ENCODE assay signal across 8 cellular contexts in the genomic region with DNA sequence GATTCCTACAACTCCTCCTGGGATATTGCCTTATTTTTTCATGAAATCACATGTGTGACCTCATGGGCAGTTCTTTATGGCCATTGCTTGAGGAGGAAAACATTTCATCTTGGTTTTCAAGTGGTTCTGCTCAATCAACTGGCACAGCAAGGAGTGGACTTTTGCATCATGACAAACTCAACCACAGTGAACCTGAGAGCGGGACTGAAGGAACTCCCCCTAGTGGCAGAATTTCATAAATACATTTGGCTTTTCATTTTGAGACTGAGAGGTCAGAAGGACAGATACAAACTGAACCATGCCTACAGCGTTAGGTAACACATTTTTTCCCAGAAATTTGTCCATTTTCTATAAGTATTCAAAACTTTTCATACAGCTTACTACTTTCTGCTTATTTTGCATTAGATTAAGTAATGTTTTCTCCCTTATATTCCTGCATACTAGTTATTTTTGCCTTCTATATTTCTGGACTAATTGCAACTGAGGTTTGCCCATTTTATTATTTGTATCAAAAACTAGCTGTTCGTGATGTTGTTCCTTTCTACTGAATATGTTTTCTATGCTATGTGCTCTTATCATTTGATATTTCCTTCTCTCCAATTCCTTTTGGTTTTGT. TPM values are rescaled to one million over a fixed set of nuclear protein-coding genes. Genes with fewer than 3 reads are reported as not detected.
DNase-seq lines count a peak whose midpoint lies in the region; ATAC-seq, FAIRE-seq and TF ChIP-seq lines count a peak whose summit lies in the region.

No MANE protein-coding gene starts in this region.

- POLR2A ChIA-PET in endothelial cell of umbilical vein (lab: Charles Lee), result interaction anchor here (0.6 kb wide), 1 partner anchor 64 kb away, joined by 4 read pairs; no protein-coding TSS in a partner anchor

- CTCF ChIA-PET in endothelial cell of umbilical vein (lab: Charles Lee), result interaction anchor here (0.6 to 3.3 kb wide), 13 partner anchors 9 to 175 kb away, joined by 3 to 19 read pairs (median 4); no protein-coding TSS in a partner anchor

- H2AFZ ChIP-seq in Karpas-422 (ENCODE audit: low read length) (no peak overlapping the region), endothelial cell of umbilical vein (ENCODE audit: low read depth, low read length) (no peak overlapping the region)

- no peaks in the 10 kb centered on the region for H3K9me2 ChIP-seq in Karpas-422 (replicated peaks; ENCODE audit: insufficient read depth, low read length)

- no TSS peak for BruUV-seq in endothelial cell of umbilical vein (replicated peaks; lab: Mats Ljungman, UMichigan)

- TF ChIP-seq POLR2A in endothelial cell of umbilical vein (IDR thresholded peaks at IDR 0.05; ENCODE audit: low read depth, low read length), result no peak

- H3K27me3 Mint-ChIP-seq in natural killer cell (ENCODE audit: low read depth in 2 of 2), result peaks cover 15 to 31% of the 10 kb centered on the region in 2 donors

- H3K4me1 ChIP-seq in Karpas-422 (ENCODE audit: low read length) (no peaks in the 10 kb centered on the region), endothelial cell of umbilical vein (ENCODE audit: control insufficient read depth, extremely low read depth, insufficient read depth, low read length) (no peaks in the 10 kb centered on the region)

- H3K79me2 ChIP-seq in Karpas-422 (ENCODE audit: low read length) (no peaks in the 10 kb centered on the region), endothelial cell of umbilical vein (ENCODE audit: control insufficient read depth, insufficient read depth, low read length) (no peaks in the 10 kb centered on the region)

- peak; percentile 7 for DNase-seq in activated gamma-delta T cell treated with anti-CD3 and anti-CD28 coated beads, Interleukin-2, amount 50 U/mL, for 16 hours (ENCODE audit: low read depth)
- DNase-seq in activated gamma-delta T cell (lab: John Stamatoyannopoulos, UW), result no peak
- peak; percentile 92 for DNase-seq in Karpas-422
- DNase-seq in SK-N-DZ (ENCODE audit: low spot score), result peak; percentile 6
- peak; percentile 55 for DNase-seq in endothelial cell of umbilical vein (ENCODE audit: low read depth, low spot score)
- DNase-seq in natural killer cell, result no peak

- no peaks in the 10 kb centered on the region for H4K20me1 ChIP-seq in Karpas-422 (ENCODE audit: insufficient read depth, low read depth, low read length)
- no peaks in the 10 kb centered on the region for H4K20me1 ChIP-seq in endothelial cell of umbilical vein (replicated peaks; ENCODE audit: control insufficient read depth, extremely low read depth, insufficient read depth, low read length)

- FAIRE-seq in endothelial cell of umbilical vein (lab: Jason Lieb, UNC), result peak; percentile 69

- no peaks in the 10 kb centered on the region for H3K9me1 ChIP-seq in endothelial cell of umbilical vein (replicated peaks; ENCODE audit: control insufficient read depth, extremely low read depth, insufficient read depth, low read length)

- no peaks in the 10 kb centered on the region for H3K27me3 ChIP-seq in Karpas-422 (ENCODE audit: low read length)
- peaks cover 0 to 4% of the 10 kb centered on the region in 2 experiments for H3K27me3 ChIP-seq in endothelial cell of umbilical vein (ENCODE audit: control insufficient read depth in 2 of 2, insufficient read depth in 2 of 2, low read length in 2 of 2)

- ATAC-seq in natural killer cell, result peak; percentile 60 to 76 (median 63)
- ATAC-seq in GM19328 (IDR thresholded peaks at IDR 0.05; ENCODE audit: unreplicated experiment), result no peak
- no peak for ATAC-seq in HG03045 (IDR thresholded peaks at IDR 0.05; ENCODE audit: unreplicated experiment)

- H3K4me3 Mint-ChIP-seq in natural killer cell, result no peak overlapping the region

- TF ChIP-seq CTCF in endothelial cell of umbilical vein (IDR thresholded peaks at IDR 0.05; ENCODE audit: extremely low read depth in 1 of 2, insufficient read depth in 1 of 2, low read depth in 1 of 2, low read length in 2 of 2), result peak; percentile 65 to 69
- TF ChIP-seq CTCF in natural killer cell (IDR thresholded peaks at IDR 0.05), result peak; percentile 79

- H3K9me3 Mint-ChIP-seq in natural killer cell, result no peaks in the 10 kb centered on the region

- H3K4me3 ChIP-seq in Karpas-422 (ENCODE audit: low read length) (no peak overlapping the region), endothelial cell of umbilical vein (replicated peaks in 1 of 3; ENCODE audit: insufficient read depth in 1 of 3, low read depth in 1 of 3, low read length in 3 of 3) (no peak overlapping the region)

- dilution Hi-C loops in endothelial cell of umbilical vein (cut with MboI; ENCODE audit: extremely low pct_ligation_motif_present, low sequenced_read_pairs), result no loop called here

- H3K9ac ChIP-seq in Karpas-422 (ENCODE audit: low read length) (no peak overlapping the region), endothelial cell of umbilical vein (replicated peaks; ENCODE audit: extremely low read depth, insufficient read depth, low read length) (no peak overlapping the region)

- H3K27ac ChIP-seq in Karpas-422 (ENCODE audit: low read length) (no peak overlapping the region), endothelial cell of umbilical vein (ENCODE audit: insufficient read depth, low read depth, low read length) (no peak overlapping the region)

- intact Hi-C loops in endothelial cell of umbilical vein (cut with micrococcal nuclease), result loop anchor here (1.0 kb wide), 2 partner anchors 31 to 42 kb away; no protein-coding TSS in a partner anchor
- intact Hi-C loops in natural killer cell (cut with micrococcal nuclease), result loop anchor here (1.0 kb wide), 3 partner anchors 42 to 177 kb away; no protein-coding TSS in a partner anchor

- H3K9me3 ChIP-seq in Karpas-422 (ENCODE audit: low read length), result no peaks in the 10 kb centered on the region
- no peaks in the 10 kb centered on the region for H3K9me3 ChIP-seq in endothelial cell of umbilical vein (replicated peaks; ENCODE audit: control insufficient read depth, insufficient read depth, low read length)

- H3K36me3 ChIP-seq in Karpas-422 (ENCODE audit: insufficient read depth, low read length) (no peaks in the 10 kb centered on the region), endothelial cell of umbilical vein (ENCODE audit: control insufficient read depth in 2 of 2, extremely low read depth in 1 of 2, insufficient read depth in 2 of 2, low read length in 2 of 2) (no peaks in the 10 kb centered on the region)

- no peak overlapping the region for H3K27ac Mint-ChIP-seq in natural killer cell

- no peak overlapping the region for H3K4me2 ChIP-seq in Karpas-422 (ENCODE audit: low read depth, low read length, poor library complexity, severe bottlenecking)
- H3K4me2 ChIP-seq in endothelial cell of umbilical vein (ENCODE audit: insufficient read depth, low read length), result no peak overlapping the region

- no peaks in the 10 kb centered on the region for H3K4me1 Mint-ChIP-seq in natural killer cell

- H3K36me3 Mint-ChIP-seq in natural killer cell, result no peaks in the 10 kb centered on the region

RNA-seq across cellular contexts. Expression of a gene that starts 13.4 kb away (rescaled TPM):
- total RNA-seq in Karpas-422 (2014; rRNA removed; shearing (Covaris generic); ENCODE audit: low replicate concordance), result not detected in 2 replicates
- polyA plus RNA-seq in SK-N-DZ (2014; cell fraction: cytosol; rRNA removed), result not detected in 2 replicates
- polyA plus RNA-seq in SK-N-DZ (2014; cell fraction: nucleus; rRNA removed), result not detected in 2 replicates
- total RNA-seq in endothelial cell of umbilical vein (not detected in 2 replicates), natural killer cell (under 1 TPM in 2 of 3 donors, not detected in 1; 0.50 to 0.57 TPM)
- polyA plus RNA-seq in endothelial cell of umbilical vein, result not detected in 2 replicates
- not detected in 2 replicates for polyA plus RNA-seq in endothelial cell of umbilical vein (2011; cell fraction: cytosol; rRNA removed)
- polyA plus RNA-seq in endothelial cell of umbilical vein (2011; cell fraction: nucleus; rRNA removed), result not detected in 2 replicates
- polyA plus RNA-seq in endothelial cell of umbilical vein (2012), result not detected in 2 replicates
- not detected in 2 replicates for polyA minus RNA-seq in endothelial cell of umbilical vein
- polyA minus RNA-seq in endothelial cell of umbilical vein (2011; cell fraction: cytosol; rRNA and poly(A)+ RNA removed), result not detected
- polyA minus RNA-seq in endothelial cell of umbilical vein (2011; cell fraction: nucleus; rRNA and poly(A)+ RNA removed), result not detected in 2 replicates

RNA-seq across cellular contexts. Expression of a gene that starts 16.5 kb away (rescaled TPM):
- not detected in 2 replicates for total RNA-seq in Karpas-422 (2014; rRNA removed; shearing (Covaris generic); ENCODE audit: low replicate concordance)
- polyA plus RNA-seq in SK-N-DZ (2014; cell fraction: cytosol; rRNA removed), result not detected in 2 replicates
- polyA plus RNA-seq in SK-N-DZ (2014; cell fraction: nucleus; rRNA removed), result not detected in 2 replicates
- total RNA-seq in endothelial cell of umbilical vein (not detected in 2 replicates), natural killer cell (1 to 10 TPM in 1 of 3 donors, under 1 TPM in 2; 0.25 to 2.4 (median 0.59) TPM)
- polyA plus RNA-seq in endothelial cell of umbilical vein, result not detected in 2 replicates
- polyA plus RNA-seq in endothelial cell of umbilical vein (2011; cell fraction: cytosol; rRNA removed), result not detected in 2 replicates
- not detected in 2 replicates for polyA plus RNA-seq in endothelial cell of umbilical vein (2011; cell fraction: nucleus; rRNA removed)
- not detected in 2 replicates for polyA plus RNA-seq in endothelial cell of umbilical vein (2012)
- not detected in 2 replicates for polyA minus RNA-seq in endothelial cell of umbilical vein
- not detected for polyA minus RNA-seq in endothelial cell of umbilical vein (2011; cell fraction: cytosol; rRNA and poly(A)+ RNA removed)
- polyA minus RNA-seq in endothelial cell of umbilical vein (2011; cell fraction: nucleus; rRNA and poly(A)+ RNA removed), result not detected in 2 replicates

RNA-seq across cellular contexts. Expression of a gene that starts 36.6 kb away (rescaled TPM):
- not detected in 2 replicates for total RNA-seq in Karpas-422 (2014; rRNA removed; shearing (Covaris generic); ENCODE audit: low replicate concordance)
- polyA plus RNA-seq in SK-N-DZ (2014; cell fraction: cytosol; rRNA removed), result not detected in 2 replicates
- polyA plus RNA-seq in SK-N-DZ (2014; cell fraction: nucleus; rRNA removed), result not detected in 2 replicates
- not detected in 2 replicates for total RNA-seq in endothelial cell of umbilical vein
- not detected in 2 replicates for polyA plus RNA-seq in endothelial cell of umbilical vein
- polyA plus RNA-seq in endothelial cell of umbilical vein (2011; cell fraction: cytosol; rRNA removed), result not detected in 2 replicates
- polyA plus RNA-seq in endothelial cell of umbilical vein (2011; cell fraction: nucleus; rRNA removed), result not detected in 2 replicates
- not detected in 2 replicates for polyA plus RNA-seq in endothelial cell of umbilical vein (2012)
- polyA minus RNA-seq in endothelial cell of umbilical vein, result not detected in 2 replicates
- not detected for polyA minus RNA-seq in endothelial cell of umbilical vein (2011; cell fraction: cytosol; rRNA and poly(A)+ RNA removed)
- polyA minus RNA-seq in endothelial cell of umbilical vein (2011; cell fraction: nucleus; rRNA and poly(A)+ RNA removed), result not detected in 2 replicates
- not detected for total RNA-seq in natural killer cell

RNA-seq across cellular contexts. Expression of a gene that starts 56.1 kb away (rescaled TPM):
- total RNA-seq in Karpas-422 (2014; rRNA removed; shearing (Covaris generic); ENCODE audit: low replicate concordance), result 8.9 and 17.6 TPM in 2 replicates
- polyA plus RNA-seq in SK-N-DZ (2014; cell fraction: cytosol; rRNA removed), result 2.9 and 5.4 TPM in 2 replicates
- polyA plus RNA-seq in SK-N-DZ (2014; cell fraction: nucleus; rRNA removed), result 3.5 and 5.9 TPM in 2 replicates
- total RNA-seq in endothelial cell of umbilical vein (16.5 and 21.4 TPM in 2 replicates), natural killer cell (1 to 10 TPM; 3.4 to 4.8 (median 4.0) TPM)
- 3.8 and 4.9 TPM in 2 replicates for polyA plus RNA-seq in endothelial cell of umbilical vein
- polyA plus RNA-seq in endothelial cell of umbilical vein (2011; cell fraction: cytosol; rRNA removed), result 5.2 and 5.9 TPM in 2 replicates
- polyA plus RNA-seq in endothelial cell of umbilical vein (2011; cell fraction: nucleus; rRNA removed), result 24.7 and 27.6 TPM in 2 replicates
- polyA plus RNA-seq in endothelial cell of umbilical vein (2012), result 22.4 and 31.8 TPM in 2 replicates
- polyA minus RNA-seq in endothelial cell of umbilical vein, result 12.6 and 18.0 TPM in 2 replicates
- 3.1 TPM for polyA minus RNA-seq in endothelial cell of umbilical vein (2011; cell fraction: cytosol; rRNA and poly(A)+ RNA removed)
- 19.1 and 27.7 TPM in 2 replicates for polyA minus RNA-seq in endothelial cell of umbilical vein (2011; cell fraction: nucleus; rRNA and poly(A)+ RNA removed)

RNA-seq across cellular contexts. Expression of a gene that starts 56.7 kb away (rescaled TPM):
- not detected in 2 replicates for total RNA-seq in Karpas-422 (2014; rRNA removed; shearing (Covaris generic); ENCODE audit: low replicate concordance)
- polyA plus RNA-seq in SK-N-DZ (2014; cell fraction: cytosol; rRNA removed), result not detected in 2 replicates
- not detected in 2 replicates for polyA plus RNA-seq in SK-N-DZ (2014; cell fraction: nucleus; rRNA removed)
- total RNA-seq in endothelial cell of umbilical vein, result not detected in 2 replicates
- polyA plus RNA-seq in endothelial cell of umbilical vein, result not detected in 2 replicates
- not detected in 2 replicates for polyA plus RNA-seq in endothelial cell of umbilical vein (2011; cell fraction: cytosol; rRNA removed)
- polyA plus RNA-seq in endothelial cell of umbilical vein (2011; cell fraction: nucleus; rRNA removed), result not detected in 2 replicates
- polyA plus RNA-seq in endothelial cell of umbilical vein (2012), result not detected in 2 replicates
- polyA minus RNA-seq in endothelial cell of umbilical vein, result not detected in 2 replicates
- polyA minus RNA-seq in endothelial cell of umbilical vein (2011; cell fraction: cytosol; rRNA and poly(A)+ RNA removed), result not detected
- not detected in 2 replicates for polyA minus RNA-seq in endothelial cell of umbilical vein (2011; cell fraction: nucleus; rRNA and poly(A)+ RNA removed)
- total RNA-seq in natural killer cell, result not detected

Comparison
In these comparisons a context has a peak if more than half of its experiments do, and no peak if none do; other contexts are left out.
1. DNase-seq: peak in activated gamma-delta T cell treated with anti-CD3 and anti-CD28 coated beads, Interleukin-2, amount 50 U/mL, for 16 hours (single experiment), Karpas-422 (single experiment), SK-N-DZ (single experiment) and endothelial cell of umbilical vein (single experiment); none in activated gamma-delta T cell (single experiment) and natural killer cell (single experiment).
2. ATAC-seq: peak in natural killer cell (3 of 3); none in GM19328 (single experiment) and HG03045 (single experiment).